Comparison of ENCODE assay signal across 9 cellular contexts in the genomic region with DNA sequence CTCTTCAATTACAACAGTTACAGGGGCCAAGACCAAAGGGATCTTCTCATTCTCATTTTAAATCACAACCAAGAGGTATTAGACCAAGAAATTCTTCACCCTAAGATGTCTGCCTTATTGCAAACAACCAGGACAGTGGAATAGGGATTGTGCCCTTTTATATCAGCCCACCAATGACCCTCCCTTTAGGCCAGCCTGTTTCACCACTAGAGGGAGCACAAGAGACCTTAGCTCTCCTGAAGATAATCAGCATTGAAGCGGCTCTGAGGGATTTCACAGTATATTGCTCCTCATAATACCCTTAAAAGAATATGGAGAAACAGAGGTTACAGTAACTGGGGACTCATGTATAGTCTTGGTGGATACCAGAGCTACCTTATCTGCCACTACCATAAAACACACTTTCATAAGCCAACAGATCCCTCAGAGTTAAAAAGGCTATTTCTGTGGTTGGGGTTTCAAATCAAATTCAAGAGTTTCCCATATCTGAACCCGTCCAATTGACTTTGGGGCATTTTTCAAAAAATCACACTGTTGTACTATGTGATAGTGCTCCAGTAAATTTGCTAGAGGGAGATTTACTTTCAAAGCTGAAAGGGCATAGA. TPM values are rescaled to one million over a fixed set of nuclear protein-coding genes. Genes with fewer than 3 reads are reported as not detected.
A peak's percentile ranks its signal among the peaks of the same experiment; 100 is the strongest.
DNase-seq lines count a peak whose midpoint lies in the region; ATAC-seq and TF ChIP-seq lines count a peak whose summit lies in the region.
"Not testable (repeated sequence)": the region's sequence is repeated elsewhere in the genome, so short reads cannot be mapped to it uniquely, and the experiment has no call there.
"Had no signal": no experiment of that assay in that cellular context is flagged by ENCODE, and none has a peak within 500 bp of the region (broad histone marks: within the 10 kb centered on the region; RNA-seq: fewer than 3 reads in every experiment).

No MANE protein-coding gene starts in this region.

- not testable (repeated sequence) for H3K9me3 Mint-ChIP-seq in activated CD4-positive, alpha-beta T cell treated with anti-CD3 and anti-CD28 coated beads for 36 hours (ENCODE audit: low read depth); effector memory CD8-positive, alpha-beta T cell

- H3K4me3 Mint-ChIP-seq in activated CD4-positive, alpha-beta T cell treated with anti-CD3 and anti-CD28 coated beads for 36 hours; effector memory CD8-positive, alpha-beta T cell: not testable (repeated sequence)

- not testable (repeated sequence) for H3K27ac Mint-ChIP-seq in activated CD4-positive, alpha-beta T cell treated with anti-CD3 and anti-CD28 coated beads for 36 hours; effector memory CD8-positive, alpha-beta T cell

- POLR2A ChIA-PET in activated CD4-positive, alpha-beta T cell treated with anti-CD3 and anti-CD28 coated beads for 36 hours (lab: Charles Lee): not testable (repeated sequence)

- not testable (repeated sequence) for H3K27me3 Mint-ChIP-seq in activated CD4-positive, alpha-beta T cell treated with anti-CD3 and anti-CD28 coated beads for 36 hours
- peaks cover 10 to 13% of the 10 kb centered on the region in 2 donors for H3K27me3 Mint-ChIP-seq in effector memory CD8-positive, alpha-beta T cell

- TF ChIP-seq CTCF in C4-2B (conservative IDR thresholded peaks at IDR 0.05): peak; percentile 34
- TF ChIP-seq CTCF in retinal pigment epithelial cell (conservative IDR thresholded peaks at IDR 0.05; ENCODE audit: low read depth, low read length): peak; percentile 64

- peak; percentile 72 for ATAC-seq in GM18867 (IDR thresholded peaks at IDR 0.05; ENCODE audit: unreplicated experiment)
- peak; percentile 51 for ATAC-seq in HG02938 (IDR thresholded peaks at IDR 0.05; ENCODE audit: unreplicated experiment)
- peak; percentile 84 for ATAC-seq in activated CD4-positive, alpha-beta T cell treated with anti-CD3 and anti-CD28 coated beads for 36 hours
- peak; percentile 64 for ATAC-seq in effector memory CD8-positive, alpha-beta T cell (replicated peaks)
- peak; percentile 59 for ATAC-seq in left colon

- peak; percentile 7 for DNase-seq in NCI-H69 (lab: John Stamatoyannopoulos, UW)
- peak; percentile 24 for DNase-seq in activated CD4-positive, alpha-beta T cell treated with anti-CD3 and anti-CD28 coated beads for 36 hours
- peak in 1 of 3 experiments; percentile 10 for DNase-seq in effector memory CD8-positive, alpha-beta T cell
- not testable (repeated sequence) for DNase-seq in left colon; retinal pigment epithelial cell (ENCODE audit: low read depth)

- intact Hi-C loops in activated CD4-positive, alpha-beta T cell treated with anti-CD3 and anti-CD28 coated beads for 36 hours (cut with DNase I, micrococcal nuclease); left colon (cut with DNase I, micrococcal nuclease): not testable (repeated sequence)

- not testable (repeated sequence) for H3K4me3 ChIP-seq in retinal pigment epithelial cell (ENCODE audit: low read length)

- H3K4me1 Mint-ChIP-seq in activated CD4-positive, alpha-beta T cell treated with anti-CD3 and anti-CD28 coated beads for 36 hours; effector memory CD8-positive, alpha-beta T cell (ENCODE audit: low read depth in 2 of 2): not testable (repeated sequence)

- not testable (repeated sequence) for H3K27ac ChIP-seq in C4-2B

- not testable (repeated sequence) for H3K36me3 Mint-ChIP-seq in activated CD4-positive, alpha-beta T cell treated with anti-CD3 and anti-CD28 coated beads for 36 hours (ENCODE audit: low read depth); effector memory CD8-positive, alpha-beta T cell (ENCODE audit: insufficient read depth)

- CTCF ChIA-PET in activated CD4-positive, alpha-beta T cell treated with anti-CD3 and anti-CD28 coated beads for 36 hours (lab: Charles Lee): not testable (repeated sequence)

RNA-seq across cellular contexts. Expression of a gene that starts 11.5 kb away (rescaled TPM):
- total RNA-seq in activated CD4-positive, alpha-beta T cell treated with anti-CD3 and anti-CD28 coated beads for 36 hours: not detected
- under 1 TPM in 1 of 2 donors, not detected in 1; 0.73 TPM for total RNA-seq in left colon
- total RNA-seq: stomach had no signal
